Comparison of ENCODE assay signal across 8 cellular contexts in genomic region chr6:26401987-26402658, GRCh38. TPM values are rescaled to one million over a fixed set of nuclear protein-coding genes. Genes with fewer than 3 reads are reported as not detected.
DNase-seq lines count a peak whose midpoint lies in the region; ATAC-seq, FAIRE-seq and TF ChIP-seq lines count a peak whose summit lies in the region.

BTN3A1 (plus strand) TSS chr6:26402275; CDS start chr6:26405564, 3,289 bp downstream.

- peak within 1 kb of the TSS; percentile 97 for H3K18ac ChIP-seq in IMR-90 (ENCODE audit: low read depth, low read length)

- peaks cover 7% of the 10 kb centered on the region for H3K9me1 ChIP-seq in IMR-90 (ENCODE audit: insufficient read depth, low read length)

- WGBS in IMR-90 (ENCODE audit: extremely low coverage in 2 of 2, insufficient read length in 1 of 2), 2 experiments: 0% methylated on average over 4 of the region's 9 CpGs; no CpG with 5 or more reads in 1 of the 2 experiments

- BruUV-seq in IMR-90 (replicated peaks; lab: Mats Ljungman, UMichigan): no TSS peak

- no peaks in the 10 kb centered on the region for H3K27me3 ChIP-seq in IMR-90 (ENCODE audit: control insufficient read depth, insufficient read depth, low read length)

- DNase-seq in DMS53 (lab: John Stamatoyannopoulos, UW): peak; percentile 82
- peak; percentile 70 for DNase-seq in IMR-90
- peak; percentile 67 for DNase-seq in RCC 7860 (ENCODE audit: low spot score)
- DNase-seq in activated T-helper 1 cell treated with anti-CD3 and anti-CD28 coated beads, Interleukin-12 subunit alpha, Interleukin-12 subunit beta, Interleukin-2, Interleukin-4 antibody, amounts not matched to agents 30 ng/mL and 10 ng/mL and 1 ng/mL, durations not matched to agents 14 hours and 24 hours and 36 hours (ENCODE audit: low spot score): peak; percentile 61
- DNase-seq in fibroblast of gingiva (ENCODE audit: low read depth): peak; percentile 61
- DNase-seq in naive B cell: peak; percentile 76
- peak; percentile 39 to 83 (median 68) for DNase-seq in stimulated activated naive CD4-positive, alpha-beta T cell (lab: John Stamatoyannopoulos, UW)

- H3K79me1 ChIP-seq in IMR-90 (ENCODE audit: low read depth in 1 of 2, low read length in 2 of 2): peaks cover 0 to 6% of the 10 kb centered on the region in 2 experiments; a peak in 2 of 4 replicates

- peak within 1 kb of the TSS; percentile 96 for H3K4me3 ChIP-seq in IMR-90 (ENCODE audit: insufficient read depth, low read depth, low read length)

- peak within 1 kb of the TSS; percentile 72 for H3K27ac ChIP-seq in IMR-90 (ENCODE audit: insufficient read depth, low read length)

- H2BK15ac ChIP-seq in IMR-90 (ENCODE audit: low read depth, low read length): peak within 1 kb of the TSS; percentile 89; the same call in 2 of the 3 replicates

- no peaks in the 10 kb centered on the region for H3K27me3 Mint-ChIP-seq in activated T-helper 1 cell treated with anti-CD3 and anti-CD28 coated beads, Interleukin-12 subunit alpha, Interleukin-12 subunit beta, Interleukin-2, Interleukin-4 antibody, amounts not matched to agents 30 ng/mL and 10 ng/mL and 1 ng/mL, durations not matched to agents 14 hours and 24 hours and 36 hours (ENCODE audit: insufficient read depth)
- no peaks in the 10 kb centered on the region for H3K27me3 Mint-ChIP-seq in naive B cell

- POLR2A ChIA-PET in IMR-90 (lab: Charles Lee; ENCODE audit: unreplicated experiment): no interaction called here

- H3K4me1 Mint-ChIP-seq in activated T-helper 1 cell treated with anti-CD3 and anti-CD28 coated beads, Interleukin-12 subunit alpha, Interleukin-12 subunit beta, Interleukin-2, Interleukin-4 antibody, amounts not matched to agents 30 ng/mL and 10 ng/mL and 1 ng/mL, durations not matched to agents 14 hours and 24 hours and 36 hours (ENCODE audit: low read depth): peaks cover 56% of the 10 kb centered on the region
- peaks cover 57 to 67% (median 64%) of the 10 kb centered on the region in 3 donors for H3K4me1 Mint-ChIP-seq in naive B cell

- peak within 1 kb of the TSS; percentile 93 for H4K5ac ChIP-seq in IMR-90 (ENCODE audit: low read depth, low read length)

- intact Hi-C loops in IMR-90 (cut with micrococcal nuclease): loop anchor here (5.0 kb wide), 1 partner anchor 60 kb away; no protein-coding TSS in a partner anchor
- intact Hi-C loops in activated T-helper 1 cell treated with anti-CD3 and anti-CD28 coated beads, Interleukin-12 subunit alpha, Interleukin-12 subunit beta, Interleukin-2, Interleukin-4 antibody, amounts not matched to agents 30 ng/mL and 10 ng/mL and 1 ng/mL, durations not matched to agents 14 hours and 24 hours and 36 hours (cut with micrococcal nuclease): loop anchor here (1.0 to 5.0 kb wide), 9 partner anchors 19 to 135 kb away; partner anchors contain the start of genes BTN2A1, BTN2A2, BTN3A2 and BTN3A3

- dilution Hi-C loops in IMR-90 (cut with HindIII; ENCODE audit: low sequenced_read_pairs, unreplicated experiment): no loop called here

- CTCF ChIA-PET in IMR-90 (lab: Yijun Ruan, JAX): no interaction called here

- peak within 1 kb of the TSS; percentile 78 for H3K4me2 ChIP-seq in IMR-90 (ENCODE audit: low read depth, low read length)

- peak within 1 kb of the TSS; percentile 85 for H2BK20ac ChIP-seq in IMR-90 (ENCODE audit: low read depth, low read length)

- peaks cover 27% of the 10 kb centered on the region for H3K36me3 Mint-ChIP-seq in activated T-helper 1 cell treated with anti-CD3 and anti-CD28 coated beads, Interleukin-12 subunit alpha, Interleukin-12 subunit beta, Interleukin-2, Interleukin-4 antibody, amounts not matched to agents 30 ng/mL and 10 ng/mL and 1 ng/mL, durations not matched to agents 14 hours and 24 hours and 36 hours (ENCODE audit: low read depth)
- H3K36me3 Mint-ChIP-seq in naive B cell: peaks cover 5 to 23% of the 10 kb centered on the region in 2 donors

- H3K9me3 ChIP-seq in IMR-90 (ENCODE audit: control insufficient read depth, insufficient read depth, low read length): no peaks in the 10 kb centered on the region

- H4K20me1 ChIP-seq in IMR-90 (ENCODE audit: insufficient read depth, low read length): no peaks in the 10 kb centered on the region

- peak within 1 kb of the TSS; percentile 49; the same call in 1 of the 2 replicates for H3K23ac ChIP-seq in IMR-90 (ENCODE audit: low read depth, low read length)

- ATAC-seq in GM21528 (IDR thresholded peaks at IDR 0.05; ENCODE audit: low FRiP score, unreplicated experiment) (peak; percentile 92), IMR-90 (ENCODE audit: low read depth) (peak; percentile 97), naive B cell (ENCODE audit: low read depth in 2 of 2) (peak; percentile 87 to 91)

- peak within 1 kb of the TSS; percentile 92 for H2BK5ac ChIP-seq in IMR-90 (ENCODE audit: low read depth, low read length, poor library complexity, severe bottlenecking)

- peak within 1 kb of the TSS; percentile 97 for H3K27ac Mint-ChIP-seq in activated T-helper 1 cell treated with anti-CD3 and anti-CD28 coated beads, Interleukin-12 subunit alpha, Interleukin-12 subunit beta, Interleukin-2, Interleukin-4 antibody, amounts not matched to agents 30 ng/mL and 10 ng/mL and 1 ng/mL, durations not matched to agents 14 hours and 24 hours and 36 hours
- peak within 1 kb of the TSS; percentile 94 to 99 (median 99) for H3K27ac Mint-ChIP-seq in naive B cell

- TF ChIP-seq RAD21 in IMR-90 (IDR thresholded peaks at IDR 0.05; ENCODE audit: low read length): 0 out of 2 replicates have a peak, but pooled peaks have one; percentile 13

- TF ChIP-seq POLR2A in IMR-90 (IDR thresholded peaks at IDR 0.05; ENCODE audit: low read depth, low read length): peak; percentile 46; the same call in 1 of the 2 replicates

- peak within 1 kb of the TSS; percentile 62 to 85 for H4K8ac ChIP-seq in IMR-90 (ENCODE audit: low read depth in 2 of 2, low read length in 2 of 2)

- peaks cover 5% of the 10 kb centered on the region for H3K36me3 ChIP-seq in IMR-90 (ENCODE audit: control insufficient read depth, insufficient read depth, low read length)

- H3K4ac ChIP-seq in IMR-90 (ENCODE audit: low read depth, low read length): peak within 1 kb of the TSS; percentile 89

- peak within 1 kb of the TSS; percentile 98 for H3K9ac ChIP-seq in IMR-90 (ENCODE audit: low read depth, low read length)

- no peak for TF ChIP-seq CTCF in IMR-90 (conservative IDR thresholded peaks at IDR 0.05; ENCODE audit: low read depth, low read length)

- H2AK5ac ChIP-seq in IMR-90 (ENCODE audit: low read depth, low read length): no peak within 1 kb of the TSS

- peak within 1 kb of the TSS; percentile 86 for H3K56ac ChIP-seq in IMR-90 (ENCODE audit: extremely low read depth, insufficient read depth, low read length)

- H4K91ac ChIP-seq in IMR-90 (ENCODE audit: insufficient read depth, low read depth, low read length): peak within 1 kb of the TSS; percentile 88; the same call in 1 of the 2 replicates

- peaks cover 5% of the 10 kb centered on the region; the same call in 1 of the 2 replicates for H3K4me1 ChIP-seq in IMR-90 (ENCODE audit: control insufficient read depth, insufficient read depth, low read length)

- no peaks in the 10 kb centered on the region for H3K9me3 Mint-ChIP-seq in activated T-helper 1 cell treated with anti-CD3 and anti-CD28 coated beads, Interleukin-12 subunit alpha, Interleukin-12 subunit beta, Interleukin-2, Interleukin-4 antibody, amounts not matched to agents 30 ng/mL and 10 ng/mL and 1 ng/mL, durations not matched to agents 14 hours and 24 hours and 36 hours
- no peaks in the 10 kb centered on the region for H3K9me3 Mint-ChIP-seq in naive B cell

- H2AFZ ChIP-seq in IMR-90 (replicated peaks; ENCODE audit: low read length, poor library complexity): peak within 1 kb of the TSS; percentile 90

- peak within 1 kb of the TSS; percentile 96 for H3K14ac ChIP-seq in IMR-90 (replicated peaks; ENCODE audit: low read depth, low read length)

- FAIRE-seq in RCC 7860 (lab: Jason Lieb, UNC): peak; percentile 88

- peak within 1 kb of the TSS; percentile 70 for H2AK9ac ChIP-seq in IMR-90 (replicated peaks; ENCODE audit: low read depth, low read length, poor library complexity)

- H3K4me3 Mint-ChIP-seq in activated T-helper 1 cell treated with anti-CD3 and anti-CD28 coated beads, Interleukin-12 subunit alpha, Interleukin-12 subunit beta, Interleukin-2, Interleukin-4 antibody, amounts not matched to agents 30 ng/mL and 10 ng/mL and 1 ng/mL, durations not matched to agents 14 hours and 24 hours and 36 hours: peak within 1 kb of the TSS; percentile 94
- peak within 1 kb of the TSS; percentile 95 to 99 (median 98) for H3K4me3 Mint-ChIP-seq in naive B cell

- in situ Hi-C loops in IMR-90 (cut with MboI; ENCODE audit: low sequenced_read_pairs): no loop called here

- H2BK120ac ChIP-seq in IMR-90 (ENCODE audit: low read depth, low read length): peak within 1 kb of the TSS; percentile 89

TF ChIP-seq in IMR-90, 13 proteins besides CTCF, POLR2A, EP300 and RAD21:
- TF ChIP-seq NFE2L2 (IDR thresholded peaks at IDR 0.05; ENCODE audit: low read depth, low read length) (no peak), RCOR1 (IDR thresholded peaks at IDR 0.05; ENCODE audit: insufficient replicate concordance, low read length) (no peak), BHLHE40 (IDR thresholded peaks at IDR 0.05; ENCODE audit: low read depth, low read length) (peak; percentile 28; the same call in 1 of the 2 replicates), MXI1 (IDR thresholded peaks at IDR 0.05; ENCODE audit: borderline replicate concordance, low read depth, low read length) (peak; percentile 99), SMC3 (IDR thresholded peaks at IDR 0.05; ENCODE audit: low read depth, low read length) (no peak), RFX5 (IDR thresholded peaks at IDR 0.05; ENCODE audit: low read depth, low read length) (peak; percentile 97), MAZ (IDR thresholded peaks at IDR 0.05; ENCODE audit: borderline replicate concordance, low read depth, low read length) (no peak)

RNA-seq across cellular contexts. Expression of gene BTN3A1, which starts in this region (rescaled TPM):
- 15.3 and 16.5 TPM in 2 replicates for total RNA-seq in IMR-90 (2012; rRNA removed)
- polyA plus RNA-seq in IMR-90 (2012; rRNA removed): 9.8 and 14.4 TPM in 2 replicates
- 5.7 and 11.5 TPM in 2 replicates for polyA plus RNA-seq in IMR-90 (2012; cell fraction: cytosol; rRNA removed)
- 23.3 and 47.1 TPM in 2 replicates for polyA plus RNA-seq in IMR-90 (2012; cell fraction: nucleus; rRNA removed; ENCODE audit: low replicate concordance)
- total RNA-seq in activated T-helper 1 cell treated with anti-CD3 and anti-CD28 coated beads, Interleukin-12 subunit alpha, Interleukin-12 subunit beta, Interleukin-2, Interleukin-4 antibody, amounts not matched to agents 30 ng/mL and 10 ng/mL and 1 ng/mL, durations not matched to agents 14 hours and 24 hours and 36 hours: 28.2 and 30.6 TPM in 2 replicates
- 10 to 100 TPM; 14.0 to 30.0 (median 19.2) TPM for polyA plus RNA-seq in naive B cell (ENCODE audit: low read depth in 6 of 6)

Comparison
In these comparisons a context has a peak if more than half of its experiments do, and no peak if none do; other contexts are left out.
1. Peak in every context shown above with its lines: DNase-seq, ATAC-seq, H3K4me3 ChIP-seq and H3K27ac ChIP-seq.